Comparison of ENCODE assay signal across 1 cellular context in the genomic region with DNA sequence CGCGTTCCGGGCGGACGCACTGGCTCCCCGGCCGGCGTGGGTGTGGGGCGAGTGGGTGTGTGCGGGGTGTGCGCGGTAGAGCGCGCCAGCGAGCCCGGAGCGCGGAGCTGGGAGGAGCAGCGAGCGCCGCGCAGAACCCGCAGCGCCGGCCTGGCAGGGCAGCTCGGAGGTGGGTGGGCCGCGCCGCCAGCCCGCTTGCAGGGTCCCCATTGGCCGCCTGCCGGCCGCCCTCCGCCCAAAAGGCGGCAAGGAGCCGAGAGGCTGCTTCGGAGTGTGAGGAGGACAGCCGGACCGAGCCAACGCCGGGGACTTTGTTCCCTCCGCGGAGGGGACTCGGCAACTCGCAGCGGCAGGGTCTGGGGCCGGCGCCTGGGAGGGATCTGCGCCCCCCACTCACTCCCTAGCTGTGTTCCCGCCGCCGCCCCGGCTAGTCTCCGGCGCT.
A peak's percentile ranks its signal among the peaks of the same experiment; 100 is the strongest.
TF ChIP-seq lines count a peak whose summit lies in the region.

A gene (plus strand): TSS at position 264 of the 442 bp plus-strand sequence. CDS start 1,211 bp downstream, outside the sequence.

TF ChIP-seq in HepG2, 621 proteins besides CTCF, POLR2A, EP300 and RAD21 (continued from another document and continues in another):
- TF ChIP-seq, protein P1, sequence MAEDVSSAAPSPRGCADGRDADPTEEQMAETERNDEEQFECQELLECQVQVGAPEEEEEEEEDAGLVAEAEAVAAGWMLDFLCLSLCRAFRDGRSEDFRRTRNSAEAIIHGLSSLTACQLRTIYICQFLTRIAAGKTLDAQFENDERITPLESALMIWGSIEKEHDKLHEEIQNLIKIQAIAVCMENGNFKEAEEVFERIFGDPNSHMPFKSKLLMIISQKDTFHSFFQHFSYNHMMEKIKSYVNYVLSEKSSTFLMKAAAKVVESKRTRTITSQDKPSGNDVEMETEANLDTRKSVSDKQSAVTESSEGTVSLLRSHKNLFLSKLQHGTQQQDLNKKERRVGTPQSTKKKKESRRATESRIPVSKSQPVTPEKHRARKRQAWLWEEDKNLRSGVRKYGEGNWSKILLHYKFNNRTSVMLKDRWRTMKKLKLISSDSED (CRISPR knock-in tag; IDR thresholded peaks at IDR 0.05), result no peak
- TF ChIP-seq, protein P2, sequence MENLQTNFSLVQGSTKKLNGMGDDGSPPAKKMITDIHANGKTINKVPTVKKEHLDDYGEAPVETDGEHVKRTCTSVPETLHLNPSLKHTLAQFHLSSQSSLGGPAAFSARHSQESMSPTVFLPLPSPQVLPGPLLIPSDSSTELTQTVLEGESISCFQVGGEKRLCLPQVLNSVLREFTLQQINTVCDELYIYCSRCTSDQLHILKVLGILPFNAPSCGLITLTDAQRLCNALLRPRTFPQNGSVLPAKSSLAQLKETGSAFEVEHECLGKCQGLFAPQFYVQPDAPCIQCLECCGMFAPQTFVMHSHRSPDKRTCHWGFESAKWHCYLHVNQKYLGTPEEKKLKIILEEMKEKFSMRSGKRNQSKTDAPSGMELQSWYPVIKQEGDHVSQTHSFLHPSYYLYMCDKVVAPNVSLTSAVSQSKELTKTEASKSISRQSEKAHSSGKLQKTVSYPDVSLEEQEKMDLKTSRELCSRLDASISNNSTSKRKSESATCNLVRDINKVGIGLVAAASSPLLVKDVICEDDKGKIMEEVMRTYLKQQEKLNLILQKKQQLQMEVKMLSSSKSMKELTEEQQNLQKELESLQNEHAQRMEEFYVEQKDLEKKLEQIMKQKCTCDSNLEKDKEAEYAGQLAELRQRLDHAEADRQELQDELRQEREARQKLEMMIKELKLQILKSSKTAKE (CRISPR knock-in tag; IDR thresholded peaks at IDR 0.05; ENCODE audit: borderline replicate concordance), result no peak
- TF ChIP-seq, protein P3, sequence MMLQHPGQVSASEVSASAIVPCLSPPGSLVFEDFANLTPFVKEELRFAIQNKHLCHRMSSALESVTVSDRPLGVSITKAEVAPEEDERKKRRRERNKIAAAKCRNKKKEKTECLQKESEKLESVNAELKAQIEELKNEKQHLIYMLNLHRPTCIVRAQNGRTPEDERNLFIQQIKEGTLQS (CRISPR knock-in tag; IDR thresholded peaks at IDR 0.05), result no peak
- peak; percentile 83; the same call in 1 of the 2 replicates for TF ChIP-seq REL (CRISPR knock-in tag; conservative IDR thresholded peaks at IDR 0.05)
- TF ChIP-seq, protein P4, sequence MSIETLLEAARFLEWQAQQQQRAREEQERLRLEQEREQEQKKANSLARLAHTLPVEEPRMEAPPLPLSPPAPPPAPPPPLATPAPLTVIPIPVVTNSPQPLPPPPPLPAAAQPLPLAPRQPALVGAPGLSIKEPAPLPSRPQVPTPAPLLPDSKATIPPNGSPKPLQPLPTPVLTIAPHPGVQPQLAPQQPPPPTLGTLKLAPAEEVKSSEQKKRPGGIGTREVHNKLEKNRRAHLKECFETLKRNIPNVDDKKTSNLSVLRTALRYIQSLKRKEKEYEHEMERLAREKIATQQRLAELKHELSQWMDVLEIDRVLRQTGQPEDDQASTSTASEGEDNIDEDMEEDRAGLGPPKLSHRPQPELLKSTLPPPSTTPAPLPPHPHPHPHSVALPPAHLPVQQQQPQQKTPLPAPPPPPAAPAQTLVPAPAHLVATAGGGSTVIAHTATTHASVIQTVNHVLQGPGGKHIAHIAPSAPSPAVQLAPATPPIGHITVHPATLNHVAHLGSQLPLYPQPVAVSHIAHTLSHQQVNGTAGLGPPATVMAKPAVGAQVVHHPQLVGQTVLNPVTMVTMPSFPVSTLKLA (IDR thresholded peaks at IDR 0.05), result no peak
- no peak for TF ChIP-seq RNF2 (conservative IDR thresholded peaks at IDR 0.05; ENCODE audit: low read depth)
- peak; percentile 78 for TF ChIP-seq HNRNPLL (IDR thresholded peaks at IDR 0.05; ENCODE audit: low read depth, low read length, poor library complexity, severe bottlenecking)
- TF ChIP-seq KDM5B (CRISPR knock-in tag; IDR thresholded peaks at IDR 0.05; ENCODE audit: borderline replicate concordance), result peak; percentile 48; the same call in 1 of the 2 replicates
- peak; percentile 67; the same call in 1 of the 2 replicates for TF ChIP-seq HOXA3 (CRISPR knock-in tag; IDR thresholded peaks at IDR 0.05)
- TF ChIP-seq, protein P5, sequence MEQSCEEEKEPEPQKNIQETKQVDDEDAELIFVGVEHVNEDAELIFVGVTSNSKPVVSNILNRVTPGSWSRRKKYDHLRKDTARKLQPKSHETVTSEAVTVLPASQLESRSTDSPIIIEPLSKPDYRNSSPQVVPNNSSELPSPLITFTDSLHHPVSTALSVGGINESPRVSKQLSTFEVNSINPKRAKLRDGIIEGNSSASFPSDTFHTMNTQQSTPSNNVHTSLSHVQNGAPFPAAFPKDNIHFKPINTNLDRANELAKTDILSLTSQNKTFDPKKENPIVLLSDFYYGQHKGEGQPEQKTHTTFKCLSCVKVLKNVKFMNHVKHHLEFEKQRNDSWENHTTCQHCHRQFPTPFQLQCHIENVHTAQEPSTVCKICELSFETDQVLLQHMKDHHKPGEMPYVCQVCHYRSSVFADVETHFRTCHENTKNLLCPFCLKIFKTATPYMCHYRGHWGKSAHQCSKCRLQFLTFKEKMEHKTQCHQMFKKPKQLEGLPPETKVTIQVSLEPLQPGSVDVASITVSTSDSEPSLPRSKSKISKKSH (CRISPR knock-in tag; IDR thresholded peaks at IDR 0.05; ENCODE audit: borderline replicate concordance), result no peak
- peak; percentile 84 for TF ChIP-seq ZNF563 (CRISPR knock-in tag; IDR thresholded peaks at IDR 0.05)
- TF ChIP-seq, protein P6, sequence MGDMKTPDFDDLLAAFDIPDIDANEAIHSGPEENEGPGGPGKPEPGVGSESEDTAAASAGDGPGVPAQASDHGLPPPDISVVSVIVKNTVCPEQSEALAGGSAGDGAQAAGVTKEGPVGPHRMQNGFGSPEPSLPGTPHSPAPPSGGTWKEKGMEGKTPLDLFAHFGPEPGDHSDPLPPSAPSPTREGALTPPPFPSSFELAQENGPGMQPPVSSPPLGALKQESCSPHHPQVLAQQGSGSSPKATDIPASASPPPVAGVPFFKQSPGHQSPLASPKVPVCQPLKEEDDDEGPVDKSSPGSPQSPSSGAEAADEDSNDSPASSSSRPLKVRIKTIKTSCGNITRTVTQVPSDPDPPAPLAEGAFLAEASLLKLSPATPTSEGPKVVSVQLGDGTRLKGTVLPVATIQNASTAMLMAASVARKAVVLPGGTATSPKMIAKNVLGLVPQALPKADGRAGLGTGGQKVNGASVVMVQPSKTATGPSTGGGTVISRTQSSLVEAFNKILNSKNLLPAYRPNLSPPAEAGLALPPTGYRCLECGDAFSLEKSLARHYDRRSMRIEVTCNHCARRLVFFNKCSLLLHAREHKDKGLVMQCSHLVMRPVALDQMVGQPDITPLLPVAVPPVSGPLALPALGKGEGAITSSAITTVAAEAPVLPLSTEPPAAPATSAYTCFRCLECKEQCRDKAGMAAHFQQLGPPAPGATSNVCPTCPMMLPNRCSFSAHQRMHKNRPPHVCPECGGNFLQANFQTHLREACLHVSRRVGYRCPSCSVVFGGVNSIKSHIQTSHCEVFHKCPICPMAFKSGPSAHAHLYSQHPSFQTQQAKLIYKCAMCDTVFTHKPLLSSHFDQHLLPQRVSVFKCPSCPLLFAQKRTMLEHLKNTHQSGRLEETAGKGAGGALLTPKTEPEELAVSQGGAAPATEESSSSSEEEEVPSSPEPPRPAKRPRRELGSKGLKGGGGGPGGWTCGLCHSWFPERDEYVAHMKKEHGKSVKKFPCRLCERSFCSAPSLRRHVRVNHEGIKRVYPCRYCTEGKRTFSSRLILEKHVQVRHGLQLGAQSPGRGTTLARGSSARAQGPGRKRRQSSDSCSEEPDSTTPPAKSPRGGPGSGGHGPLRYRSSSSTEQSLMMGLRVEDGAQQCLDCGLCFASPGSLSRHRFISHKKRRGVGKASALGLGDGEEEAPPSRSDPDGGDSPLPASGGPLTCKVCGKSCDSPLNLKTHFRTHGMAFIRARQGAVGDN (CRISPR knock-in tag; IDR thresholded peaks at IDR 0.05), result peak; percentile 70; the same call in 1 of the 2 replicates
- TF ChIP-seq ISX (CRISPR knock-in tag; conservative IDR thresholded peaks at IDR 0.05), result no peak
- no peak for TF ChIP-seq BHLHE40 (IDR thresholded peaks at IDR 0.05; ENCODE audit: low read length)
- TF ChIP-seq, protein P7, sequence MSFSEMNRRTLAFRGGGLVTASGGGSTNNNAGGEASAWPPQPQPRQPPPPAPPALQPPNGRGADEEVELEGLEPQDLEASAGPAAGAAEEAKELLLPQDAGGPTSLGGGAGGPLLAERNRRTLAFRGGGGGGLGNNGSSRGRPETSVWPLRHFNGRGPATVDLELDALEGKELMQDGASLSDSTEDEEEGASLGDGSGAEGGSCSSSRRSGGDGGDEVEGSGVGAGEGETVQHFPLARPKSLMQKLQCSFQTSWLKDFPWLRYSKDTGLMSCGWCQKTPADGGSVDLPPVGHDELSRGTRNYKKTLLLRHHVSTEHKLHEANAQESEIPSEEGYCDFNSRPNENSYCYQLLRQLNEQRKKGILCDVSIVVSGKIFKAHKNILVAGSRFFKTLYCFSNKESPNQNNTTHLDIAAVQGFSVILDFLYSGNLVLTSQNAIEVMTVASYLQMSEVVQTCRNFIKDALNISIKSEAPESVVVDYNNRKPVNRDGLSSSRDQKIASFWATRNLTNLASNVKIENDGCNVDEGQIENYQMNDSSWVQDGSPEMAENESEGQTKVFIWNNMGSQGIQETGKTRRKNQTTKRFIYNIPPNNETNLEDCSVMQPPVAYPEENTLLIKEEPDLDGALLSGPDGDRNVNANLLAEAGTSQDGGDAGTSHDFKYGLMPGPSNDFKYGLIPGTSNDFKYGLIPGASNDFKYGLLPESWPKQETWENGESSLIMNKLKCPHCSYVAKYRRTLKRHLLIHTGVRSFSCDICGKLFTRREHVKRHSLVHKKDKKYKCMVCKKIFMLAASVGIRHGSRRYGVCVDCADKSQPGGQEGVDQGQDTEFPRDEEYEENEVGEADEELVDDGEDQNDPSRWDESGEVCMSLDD (CRISPR knock-in tag; IDR thresholded peaks at IDR 0.05; ENCODE audit: borderline replicate concordance), result no peak
- TF ChIP-seq ZFY (CRISPR knock-in tag; IDR thresholded peaks at IDR 0.05), result peak; percentile 58
- TF ChIP-seq, protein P8, sequence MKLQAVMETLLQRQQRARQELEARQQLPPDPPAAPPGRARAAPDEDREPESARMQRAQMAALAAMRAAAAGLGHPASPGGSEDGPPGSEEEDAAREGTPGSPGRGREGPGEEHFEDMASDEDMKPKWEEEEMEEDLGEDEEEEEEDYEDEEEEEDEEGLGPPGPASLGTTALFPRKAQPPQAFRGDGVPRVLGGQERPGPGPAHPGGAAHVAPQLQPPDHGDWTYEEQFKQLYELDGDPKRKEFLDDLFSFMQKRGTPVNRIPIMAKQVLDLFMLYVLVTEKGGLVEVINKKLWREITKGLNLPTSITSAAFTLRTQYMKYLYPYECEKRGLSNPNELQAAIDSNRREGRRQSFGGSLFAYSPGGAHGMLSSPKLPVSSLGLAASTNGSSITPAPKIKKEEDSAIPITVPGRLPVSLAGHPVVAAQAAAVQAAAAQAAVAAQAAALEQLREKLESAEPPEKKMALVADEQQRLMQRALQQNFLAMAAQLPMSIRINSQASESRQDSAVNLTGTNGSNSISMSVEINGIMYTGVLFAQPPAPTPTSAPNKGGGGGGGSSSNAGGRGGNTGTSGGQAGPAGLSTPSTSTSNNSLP (IDR thresholded peaks at IDR 0.05; ENCODE audit: low read depth, low read length), result no peak
- peak; percentile 20; the same call in 1 of the 2 replicates for TF ChIP-seq TAF1 (CRISPR knock-in tag; IDR thresholded peaks at IDR 0.05)
- TF ChIP-seq, protein P9, sequence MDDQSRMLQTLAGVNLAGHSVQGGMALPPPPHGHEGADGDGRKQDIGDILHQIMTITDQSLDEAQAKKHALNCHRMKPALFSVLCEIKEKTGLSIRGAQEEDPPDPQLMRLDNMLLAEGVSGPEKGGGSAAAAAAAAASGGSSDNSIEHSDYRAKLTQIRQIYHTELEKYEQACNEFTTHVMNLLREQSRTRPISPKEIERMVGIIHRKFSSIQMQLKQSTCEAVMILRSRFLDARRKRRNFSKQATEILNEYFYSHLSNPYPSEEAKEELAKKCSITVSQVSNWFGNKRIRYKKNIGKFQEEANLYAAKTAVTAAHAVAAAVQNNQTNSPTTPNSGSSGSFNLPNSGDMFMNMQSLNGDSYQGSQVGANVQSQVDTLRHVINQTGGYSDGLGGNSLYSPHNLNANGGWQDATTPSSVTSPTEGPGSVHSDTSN (CRISPR knock-in tag; IDR thresholded peaks at IDR 0.05; ENCODE audit: borderline replicate concordance), result no peak
- TF ChIP-seq ADNP (CRISPR knock-in tag; IDR thresholded peaks at IDR 0.05), result peak; percentile 11; the same call in 1 of the 2 replicates
- TF ChIP-seq HHEX (CRISPR knock-in tag; IDR thresholded peaks at IDR 0.05), result no peak
- TF ChIP-seq TCF7L2 (IDR thresholded peaks at IDR 0.05; ENCODE audit: low read depth, low read length), result no peak
- TF ChIP-seq, protein P10, sequence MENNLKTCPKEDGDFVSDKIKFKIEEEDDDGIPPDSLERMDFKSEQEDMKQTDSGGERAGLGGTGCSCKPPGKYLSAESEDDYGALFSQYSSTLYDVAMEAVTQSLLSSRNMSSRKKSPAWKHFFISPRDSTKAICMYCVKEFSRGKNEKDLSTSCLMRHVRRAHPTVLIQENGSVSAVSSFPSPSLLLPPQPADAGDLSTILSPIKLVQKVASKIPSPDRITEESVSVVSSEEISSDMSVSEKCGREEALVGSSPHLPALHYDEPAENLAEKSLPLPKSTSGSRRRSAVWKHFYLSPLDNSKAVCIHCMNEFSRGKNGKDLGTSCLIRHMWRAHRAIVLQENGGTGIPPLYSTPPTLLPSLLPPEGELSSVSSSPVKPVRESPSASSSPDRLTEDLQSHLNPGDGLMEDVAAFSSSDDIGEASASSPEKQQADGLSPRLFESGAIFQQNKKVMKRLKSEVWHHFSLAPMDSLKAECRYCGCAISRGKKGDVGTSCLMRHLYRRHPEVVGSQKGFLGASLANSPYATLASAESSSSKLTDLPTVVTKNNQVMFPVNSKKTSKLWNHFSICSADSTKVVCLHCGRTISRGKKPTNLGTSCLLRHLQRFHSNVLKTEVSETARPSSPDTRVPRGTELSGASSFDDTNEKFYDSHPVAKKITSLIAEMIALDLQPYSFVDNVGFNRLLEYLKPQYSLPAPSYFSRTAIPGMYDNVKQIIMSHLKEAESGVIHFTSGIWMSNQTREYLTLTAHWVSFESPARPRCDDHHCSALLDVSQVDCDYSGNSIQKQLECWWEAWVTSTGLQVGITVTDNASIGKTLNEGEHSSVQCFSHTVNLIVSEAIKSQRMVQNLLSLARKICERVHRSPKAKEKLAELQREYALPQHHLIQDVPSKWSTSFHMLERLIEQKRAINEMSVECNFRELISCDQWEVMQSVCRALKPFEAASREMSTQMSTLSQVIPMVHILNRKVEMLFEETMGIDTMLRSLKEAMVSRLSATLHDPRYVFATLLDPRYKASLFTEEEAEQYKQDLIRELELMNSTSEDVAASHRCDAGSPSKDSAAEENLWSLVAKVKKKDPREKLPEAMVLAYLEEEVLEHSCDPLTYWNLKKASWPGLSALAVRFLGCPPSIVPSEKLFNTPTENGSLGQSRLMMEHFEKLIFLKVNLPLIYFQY (CRISPR knock-in tag; IDR thresholded peaks at IDR 0.05; ENCODE audit: borderline replicate concordance), result peak; percentile 25; the same call in 1 of the 2 replicates
- TF ChIP-seq, protein P11, sequence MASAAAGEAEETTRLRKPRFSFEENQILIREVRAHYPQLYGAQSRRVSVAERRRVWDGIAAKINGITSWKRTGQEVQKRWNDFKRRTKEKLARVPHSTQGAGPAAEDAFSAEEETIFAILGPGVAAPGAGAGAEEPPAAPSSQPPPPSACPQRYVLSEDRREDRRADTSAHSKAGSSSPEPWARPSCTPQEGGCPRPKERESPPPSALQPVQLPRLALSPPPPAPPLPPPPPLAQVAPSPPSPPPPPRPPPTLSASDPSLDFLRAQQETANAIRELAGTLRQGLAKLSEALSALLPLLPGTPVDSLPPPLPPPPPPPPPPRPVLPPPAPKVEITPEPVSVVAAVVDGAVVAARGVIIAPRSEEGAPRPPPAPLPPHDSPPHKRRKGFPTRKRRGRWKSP (CRISPR knock-in tag; IDR thresholded peaks at IDR 0.05), result peak; percentile 93
